In genomic region chr14:65972346-65972745, GRCh38 we compare ENCODE assay signal across 16 cellular contexts.
DNase-seq lines count a peak whose midpoint lies in the region; ATAC-seq, FAIRE-seq and TF ChIP-seq lines count a peak whose summit lies in the region.
"Had no signal": no experiment of that assay in that cellular context is flagged by ENCODE, and none has a peak within 500 bp of the region (broad histone marks: within the 10 kb centered on the region; RNA-seq: fewer than 3 reads in every experiment).

No MANE protein-coding gene starts in this region.

- peak overlapping the region; percentile 40 for H3K4me2 ChIP-seq in GM23248 (ENCODE audit: unreplicated experiment)
- H3K4me2 ChIP-seq in astrocyte (ENCODE audit: low read length) = peak overlapping the region; percentile 2

- in situ Hi-C loops in GM23248 (cut with MboI) = no loop called here

- H3K4me3 Mint-ChIP-seq in astrocyte (ENCODE audit: unreplicated experiment) = no peak overlapping the region
- no peak overlapping the region for H3K4me3 Mint-ChIP-seq in activated naive CD8-positive, alpha-beta T cell treated with anti-CD3 and anti-CD28 coated beads, Interleukin-2, amount 50 U/mL, for 24 hours

- peaks cover 25% of the 10 kb centered on the region for H3F3A ChIP-seq in GM23248 (ENCODE audit: insufficient read depth)

- no peak for FAIRE-seq in astrocyte (lab: Jason Lieb, UNC)
- FAIRE-seq in urothelium cell line (lab: Jason Lieb, UNC) = peak; percentile 52
- FAIRE-seq: K562 had no signal

- no peak overlapping the region for H3K9ac ChIP-seq in GM23248
- H3K9ac ChIP-seq in astrocyte (ENCODE audit: low read length) = no peak overlapping the region

- no peak for ATAC-seq in activated naive CD8-positive, alpha-beta T cell treated with anti-CD3 and anti-CD28 coated beads, Interleukin-2, amount 50 U/mL, for 24 hours
- no peak for ATAC-seq in GM18868 (IDR thresholded peaks at IDR 0.05; ENCODE audit: unreplicated experiment)
- ATAC-seq: K562, SK-N-SH treated with all-trans-retinoic acid at 6 μM for 48 hours had no signal

- H3K27ac ChIP-seq in GM23248 (peak overlapping the region; percentile 40), astrocyte (ENCODE audit: low read depth, low read length) (peak overlapping the region; percentile 8)

- no peaks in the 10 kb centered on the region for H3K36me3 Mint-ChIP-seq in astrocyte (ENCODE audit: low read depth, unreplicated experiment)
- no peaks in the 10 kb centered on the region for H3K36me3 Mint-ChIP-seq in activated naive CD8-positive, alpha-beta T cell treated with anti-CD3 and anti-CD28 coated beads, Interleukin-2, amount 50 U/mL, for 24 hours (ENCODE audit: low read depth)

- peak overlapping the region; percentile 60 for H3K27ac Mint-ChIP-seq in astrocyte (ENCODE audit: unreplicated experiment)
- no peak overlapping the region for H3K27ac Mint-ChIP-seq in activated naive CD8-positive, alpha-beta T cell treated with anti-CD3 and anti-CD28 coated beads, Interleukin-2, amount 50 U/mL, for 24 hours

- peaks cover 14% of the 10 kb centered on the region for H3K4me1 Mint-ChIP-seq in astrocyte (ENCODE audit: low read depth, unreplicated experiment)
- no peaks in the 10 kb centered on the region for H3K4me1 Mint-ChIP-seq in activated naive CD8-positive, alpha-beta T cell treated with anti-CD3 and anti-CD28 coated beads, Interleukin-2, amount 50 U/mL, for 24 hours

- TF ChIP-seq CTCF in astrocyte (IDR thresholded peaks at IDR 0.05; ENCODE audit: insufficient read depth, low read depth, low read length) (no peak), fibroblast of villous mesenchyme (IDR thresholded peaks at IDR 0.05; ENCODE audit: insufficient read depth, low read depth, low read length) (no peak)

- H3K9me3 Mint-ChIP-seq in astrocyte (ENCODE audit: unreplicated experiment) = no peaks in the 10 kb centered on the region
- H3K9me3 Mint-ChIP-seq in activated naive CD8-positive, alpha-beta T cell treated with anti-CD3 and anti-CD28 coated beads, Interleukin-2, amount 50 U/mL, for 24 hours = no peaks in the 10 kb centered on the region

- WGBS in GM23248 (ENCODE audit: low coverage in 1 of 2, low lambda C conversion rate in 2 of 2, missing lambda C conversion rate in 2 of 2), 2 experiments = 62 to 67% methylated on average over 4 of the region's 4 CpGs

- no peaks in the 10 kb centered on the region for H3K9me2 ChIP-seq in GM23248 (ENCODE audit: insufficient read depth)

- H3K79me2 ChIP-seq in GM23248 (ENCODE audit: insufficient read depth) (no peaks in the 10 kb centered on the region), astrocyte (ENCODE audit: insufficient read depth, low read length) (no peaks in the 10 kb centered on the region)

- peak; percentile 62 for DNase-seq in GM23248
- peak; percentile 37 for DNase-seq in astrocyte (ENCODE audit: low read depth)
- DNase-seq in fibroblast of villous mesenchyme (ENCODE audit: low read depth) = peak; percentile 50
- DNase-seq in urothelium cell line (ENCODE audit: low spot score) = no peak
- DNase-seq in activated naive CD8-positive, alpha-beta T cell treated with anti-CD3 and anti-CD28 coated beads, Interleukin-2, amount 50 U/mL, for 24 hours = no peak
- no peak for DNase-seq in RPMI8226
- DNase-seq: GDM1, H7, NCI-H1417, NCI-H187, NCI-H2227 treated with DMSO at 0.1 percent for 48 hours, NCI-H524 treated with DMSO at 0.1 percent for 48 hours, SIG-M5 had no signal

- H3K4me3 ChIP-seq in GM23248 (peak overlapping the region; percentile 23; the same call in 1 of the 2 replicates), astrocyte (ENCODE audit: insufficient read depth, low read depth, low read length) (no peak overlapping the region), fibroblast of villous mesenchyme (ENCODE audit: low read depth, low read length) (no peak overlapping the region)
- H3K4me3 ChIP-seq: K562 had no signal

- H3K27me3 ChIP-seq in GM23248 (replicated peaks; ENCODE audit: insufficient read depth) (no peaks in the 10 kb centered on the region; the same call in 1 of the 2 replicates), astrocyte (ENCODE audit: insufficient read depth, low read length) (no peaks in the 10 kb centered on the region)

- no peaks in the 10 kb centered on the region for H4K20me1 ChIP-seq in GM23248 (ENCODE audit: insufficient read depth)
- H4K20me1 ChIP-seq in astrocyte (ENCODE audit: insufficient read depth, low read length) = no peaks in the 10 kb centered on the region

- H2AFZ ChIP-seq in GM23248 (no peak overlapping the region; the same call in 1 of the 2 replicates), astrocyte (ENCODE audit: low read depth, low read length) (no peak overlapping the region)

- H3K4me1 ChIP-seq in GM23248 (ENCODE audit: insufficient read depth) (peaks cover 26% of the 10 kb centered on the region), astrocyte (ENCODE audit: insufficient read depth, low read length) (peaks cover 24% of the 10 kb centered on the region)

- H3K36me3 ChIP-seq in GM23248 (ENCODE audit: low read depth) (no peaks in the 10 kb centered on the region), astrocyte (ENCODE audit: insufficient read depth, low read length) (no peaks in the 10 kb centered on the region)

- peaks cover under 1% of the 10 kb centered on the region for H3K27me3 Mint-ChIP-seq in astrocyte (ENCODE audit: low read depth, unreplicated experiment)
- H3K27me3 Mint-ChIP-seq in activated naive CD8-positive, alpha-beta T cell treated with anti-CD3 and anti-CD28 coated beads, Interleukin-2, amount 50 U/mL, for 24 hours = no peaks in the 10 kb centered on the region

- H3K9me3 ChIP-seq in GM23248 (ENCODE audit: low read depth) (no peaks in the 10 kb centered on the region), astrocyte (ENCODE audit: insufficient read depth, low read depth, low read length) (no peaks in the 10 kb centered on the region)

Comparison
In these comparisons a context has a peak if more than half of its experiments do, and no peak if none do; other contexts are left out.
1. DNase-seq: peak in GM23248 (single experiment), astrocyte (single experiment) and fibroblast of villous mesenchyme (single experiment); none in urothelium cell line (single experiment), activated naive CD8-positive, alpha-beta T cell treated with anti-CD3 and anti-CD28 coated beads, Interleukin-2, amount 50 U/mL, for 24 hours (single experiment) and RPMI8226 (single experiment).